ENCODE assay signal across 1 cellular context in genomic region chr5:113505181-113505580, GRCh38.
TF ChIP-seq lines count a peak whose summit lies in the region.

No MANE protein-coding gene starts in this region.

TF ChIP-seq in HepG2, 621 proteins besides CTCF, POLR2A, EP300 and RAD21:
- TF ChIP-seq ATF4 (CRISPR knock-in tag; IDR thresholded peaks at IDR 0.05) (peak in 1 of 2 experiments; percentile 50; a peak in 1 of 4 replicates), FOXO1 (CRISPR knock-in tag; IDR thresholded peaks at IDR 0.05) (no peak), ATF1 (CRISPR knock-in tag; IDR thresholded peaks at IDR 0.05) (no peak), FOSL2 (CRISPR knock-in tag; IDR thresholded peaks at IDR 0.05) (peak; percentile 56; the same call in 1 of the 2 replicates), CEBPB (IDR thresholded peaks at IDR 0.05; ENCODE audit: borderline replicate concordance, low read depth, low read length) (peak; percentile 15; the same call in 1 of the 2 replicates), SP4 (CRISPR knock-in tag; IDR thresholded peaks at IDR 0.05) (no peak), SOX13 (IDR thresholded peaks at IDR 0.05) (no peak), SOX13 (CRISPR knock-in tag; conservative IDR thresholded peaks at IDR 0.05 in 1 of 2, IDR thresholded peaks at IDR 0.05 in 1 of 2) (0 out of 4 replicates have a peak, but pooled peaks of 1 of the 2 experiments have one; percentile 12), NR0B2 (CRISPR knock-in tag; IDR thresholded peaks at IDR 0.05) (no peak)
